ENCODE assay signal across 20 cellular contexts in the genomic region with DNA sequence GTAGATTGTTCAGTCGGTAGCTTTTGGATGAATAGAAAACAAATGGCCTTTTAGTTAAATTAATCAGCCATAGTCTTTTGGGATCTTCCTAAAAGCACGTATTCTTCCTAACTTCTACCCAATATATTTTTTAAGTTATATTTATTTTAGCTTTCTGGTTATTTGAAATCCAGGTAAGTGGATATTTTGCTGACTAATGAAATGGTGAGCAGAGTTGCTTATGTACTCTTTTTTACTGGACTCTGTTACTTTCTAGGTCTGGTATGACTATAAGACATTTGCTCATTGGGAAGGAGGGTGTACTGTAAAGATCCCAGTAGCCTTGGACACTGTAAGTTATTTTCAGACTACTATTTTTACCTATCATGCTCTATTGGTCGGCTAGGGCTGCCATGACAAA.
"Had no signal": no experiment of that assay in that cellular context is flagged by ENCODE, and none has a peak within 500 bp of the region (broad histone marks: within the 10 kb centered on the region; RNA-seq: fewer than 3 reads in every experiment).

No MANE protein-coding gene starts in this region.

- H3K27ac Mint-ChIP-seq: memory B cell, nephron had no signal

- H3K9me3 Mint-ChIP-seq: effector memory CD8-positive, alpha-beta T cell; memory B cell; naive B cell; nephron had no signal

- FAIRE-seq: kidney, small intestine, urothelium cell line had no signal

- H3K9me3 ChIP-seq: esophagus squamous epithelium, left ventricle myocardium inferior, lower lobe of right lung, prostate gland had no signal

- H3K4me3 ChIP-seq: esophagus squamous epithelium, hepatocyte, left ventricle myocardium inferior, lower lobe of right lung, prostate gland had no signal

- H3K27me3 ChIP-seq: esophagus squamous epithelium, hepatocyte had no signal

- H2AFZ ChIP-seq: hepatocyte, parathyroid adenoma had no signal

- H3K79me2 ChIP-seq: hepatocyte, parathyroid adenoma had no signal

- H3K4me1 ChIP-seq: esophagus squamous epithelium, left ventricle myocardium inferior, lower lobe of right lung, parathyroid adenoma, prostate gland had no signal

- H3K27me3 Mint-ChIP-seq: effector memory CD8-positive, alpha-beta T cell; memory B cell; naive B cell had no signal

- H3K27ac ChIP-seq: esophagus squamous epithelium, hepatocyte, left ventricle myocardium inferior, lower lobe of right lung, parathyroid adenoma, prostate gland had no signal

- DNase-seq: effector memory CD8-positive, alpha-beta T cell; esophagus squamous epithelium; head of caudate nucleus; kidney; left cardiac atrium; left ventricle myocardium inferior; lower lobe of right lung; midbrain; naive B cell; retina; small intestine; stimulated activated CD4-positive, alpha-beta T cell treated with anti-CD3 and anti-CD28 coated beads, Interleukin-12 subunit alpha, Interleukin-12 subunit beta, amount 100 ng/mL, for 4 hours; stimulated activated naive CD4-positive, alpha-beta T cell treated with Interleukin-2 at 50 U/mL for 16 hours; trophoblast cell had no signal

- H3K4me3 Mint-ChIP-seq: effector memory CD8-positive, alpha-beta T cell; memory B cell; naive B cell; nephron had no signal

- H3K4me1 Mint-ChIP-seq: memory B cell, naive B cell, nephron had no signal

- H3K9ac ChIP-seq: parathyroid adenoma had no signal

- H3K4me2 ChIP-seq: hepatocyte had no signal

- ATAC-seq: effector memory CD8-positive, alpha-beta T cell; lower lobe of right lung had no signal
